ENCODE assay signal across 15 cellular contexts in the genomic region with DNA sequence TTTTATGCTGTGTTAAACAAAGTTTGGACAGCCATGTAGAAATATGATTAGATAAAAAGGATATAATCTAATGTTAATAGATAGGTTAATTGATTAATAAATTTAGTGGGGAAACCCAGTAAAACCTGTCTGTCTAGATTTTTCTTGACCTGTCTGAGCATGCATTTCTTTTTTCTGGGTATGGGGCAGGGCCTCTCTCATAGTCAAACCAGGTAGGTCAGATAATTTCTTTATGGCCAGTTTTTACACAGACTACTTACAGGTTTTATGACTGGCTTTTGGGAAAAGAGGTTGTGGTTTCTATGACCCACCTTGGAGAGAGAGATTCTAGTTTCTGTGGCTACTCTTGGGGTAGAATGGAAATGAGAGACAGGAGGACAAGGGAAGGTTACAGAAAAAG.
A peak's percentile ranks its signal among the peaks of the same experiment; 100 is the strongest.
DNase-seq lines count a peak whose midpoint lies in the region; ATAC-seq and TF ChIP-seq lines count a peak whose summit lies in the region.
"Had no signal": no experiment of that assay in that cellular context is flagged by ENCODE, and none has a peak within 500 bp of the region (broad histone marks: within the 10 kb centered on the region; RNA-seq: fewer than 3 reads in every experiment).

No MANE protein-coding gene starts in this region.

- H2AK5ac ChIP-seq in H9 (ENCODE audit: insufficient read length, low read length): no peak overlapping the region

- H4K20me1 ChIP-seq in H9 (ENCODE audit: control insufficient read depth, insufficient read depth, insufficient read length): no peaks in the 10 kb centered on the region
- no peaks in the 10 kb centered on the region for H4K20me1 ChIP-seq in MM.1S (ENCODE audit: insufficient read depth, low read length)
- H4K20me1 ChIP-seq in neural progenitor cell (ENCODE audit: low read depth): no peaks in the 10 kb centered on the region
- H4K20me1 ChIP-seq: BLaER1 treated with 17β-estradiol and CSF1 and Interleukin-3, amounts not matched to agents 10 nM and 100 nM had no signal

- no peak overlapping the region for H2BK20ac ChIP-seq in H9 (ENCODE audit: low read depth, low read length, poor library complexity, severe bottlenecking)

- H2BK15ac ChIP-seq in H9 (ENCODE audit: low read depth, low read length): no peak overlapping the region

- H3T11ph ChIP-seq in H9 (ENCODE audit: low read length): no peak overlapping the region

- H3K27ac Mint-ChIP-seq in H9: peak overlapping the region; percentile 8 to 53 (median 45); a peak in 4 of 7 replicates
- no peak overlapping the region for H3K27ac Mint-ChIP-seq in neural progenitor cell
- no peak overlapping the region for H3K27ac Mint-ChIP-seq in activated CD4-positive, alpha-beta memory T cell treated with anti-CD3 and anti-CD28 coated beads for 36 hours
- H3K27ac Mint-ChIP-seq: B cell; CD8-positive, alpha-beta T cell had no signal

- CTCF ChIA-PET in activated CD4-positive, alpha-beta memory T cell treated with anti-CD3 and anti-CD28 coated beads for 36 hours (lab: Charles Lee): no interaction called here

- H4K8ac ChIP-seq in H9 (replicated peaks; ENCODE audit: insufficient read length, low read depth, low read length): no peak overlapping the region

- H2AFZ ChIP-seq in H9 (ENCODE audit: low read length): no peak overlapping the region
- H2AFZ ChIP-seq in MM.1S (ENCODE audit: low read length): no peak overlapping the region
- peak overlapping the region; percentile 42 for H2AFZ ChIP-seq in neural progenitor cell (replicated peaks)

- intact Hi-C loops in activated CD4-positive, alpha-beta memory T cell treated with anti-CD3 and anti-CD28 coated beads for 36 hours (cut with micrococcal nuclease): no loop called here

- no peak overlapping the region for H3K9ac ChIP-seq in H9 (ENCODE audit: extremely low read depth, insufficient read length, low read length)
- no peak overlapping the region for H3K9ac ChIP-seq in MM.1S (ENCODE audit: low read length)
- no peak overlapping the region for H3K9ac ChIP-seq in neural progenitor cell
- H3K9ac ChIP-seq: BLaER1 treated with 17β-estradiol and CSF1 and Interleukin-3, amounts not matched to agents 10 nM and 100 nM had no signal

- H3K36me3 Mint-ChIP-seq in H9 (ENCODE audit: insufficient read depth in 1 of 3, low read depth in 3 of 3) (peaks cover 5 to 24% (median 11%) of the 10 kb centered on the region in 3 experiments; a peak in 6 of 7 replicates), neural progenitor cell (no peaks in the 10 kb centered on the region)
- H3K36me3 Mint-ChIP-seq in activated CD4-positive, alpha-beta memory T cell treated with anti-CD3 and anti-CD28 coated beads for 36 hours: no peaks in the 10 kb centered on the region
- H3K36me3 Mint-ChIP-seq: CD8-positive, alpha-beta T cell had no signal

- no peaks in the 10 kb centered on the region for H3K9me2 ChIP-seq in MM.1S (replicated peaks; ENCODE audit: insufficient read depth, low read length)

- H3K79me1 ChIP-seq in H9 (ENCODE audit: insufficient read depth, low read depth, low read length, poor library complexity, severe bottlenecking): no peaks in the 10 kb centered on the region

- H3K9me3 ChIP-seq in H9 (ENCODE audit: control insufficient read depth, low read depth, low read length) (no peaks in the 10 kb centered on the region), MM.1S (replicated peaks; ENCODE audit: insufficient read depth, low read length) (no peaks in the 10 kb centered on the region), neural progenitor cell (ENCODE audit: low read depth) (no peaks in the 10 kb centered on the region)
- H3K9me3 ChIP-seq: BLaER1 treated with 17β-estradiol and CSF1 and Interleukin-3, amounts not matched to agents 10 nM and 100 nM had no signal

- H3K4ac ChIP-seq in H9 (ENCODE audit: low read depth, low read length): no peak overlapping the region

- H3K23me2 ChIP-seq in H9 (ENCODE audit: insufficient read length, low read depth, low read length, poor library complexity, severe bottlenecking): no peaks in the 10 kb centered on the region

- H4K91ac ChIP-seq in H9 (ENCODE audit: insufficient read length, low read depth, low read length): no peak overlapping the region

- H3K18ac ChIP-seq in H9 (ENCODE audit: insufficient read length, low read depth, low read length): no peak overlapping the region

- H3K4me2 ChIP-seq in H9 (ENCODE audit: insufficient read depth, insufficient read length, low read length) (no peak overlapping the region), MM.1S (ENCODE audit: low read depth, low read length) (no peak overlapping the region), neural progenitor cell (no peak overlapping the region)
- H3K4me2 ChIP-seq: BLaER1 treated with 17β-estradiol and CSF1 and Interleukin-3, amounts not matched to agents 10 nM and 100 nM had no signal

- no peak overlapping the region for H2BK5ac ChIP-seq in H9 (ENCODE audit: insufficient read length, low read length)

- H3K4me1 ChIP-seq in H9 (ENCODE audit: insufficient read depth, low read length): peaks cover 2% of the 10 kb centered on the region; the same call in 1 of the 2 replicates
- no peaks in the 10 kb centered on the region for H3K4me1 ChIP-seq in MM.1S (ENCODE audit: low read length)
- no peaks in the 10 kb centered on the region for H3K4me1 ChIP-seq in neural progenitor cell
- H3K4me1 ChIP-seq: BLaER1 treated with 17β-estradiol and CSF1 and Interleukin-3, amounts not matched to agents 10 nM and 100 nM had no signal

- no peak overlapping the region for H3K23ac ChIP-seq in H9 (ENCODE audit: insufficient read length, low read depth, low read length)

- ATAC-seq in left lobe of liver: no peak
- ATAC-seq: CD8-positive, alpha-beta T cell had no signal

- no peak overlapping the region for H3K27ac ChIP-seq in H9 (ENCODE audit: insufficient read length, low read depth, low read length)
- no peak overlapping the region for H3K27ac ChIP-seq in MM.1S (ENCODE audit: low read length)
- H3K27ac ChIP-seq in neural progenitor cell: no peak overlapping the region
- H3K27ac ChIP-seq: BLaER1 treated with 17β-estradiol and CSF1 and Interleukin-3, amounts not matched to agents 10 nM and 100 nM had no signal

- no peak overlapping the region for H4K5ac ChIP-seq in H9 (ENCODE audit: insufficient read length, low read depth, low read length)

- H3K27me3 ChIP-seq in H9 (ENCODE audit: insufficient read depth, low read length) (no peaks in the 10 kb centered on the region), MM.1S (replicated peaks; ENCODE audit: insufficient read depth, low read length) (no peaks in the 10 kb centered on the region), neural progenitor cell (no peaks in the 10 kb centered on the region)
- H3K27me3 ChIP-seq: BLaER1 treated with 17β-estradiol and CSF1 and Interleukin-3, amounts not matched to agents 10 nM and 100 nM had no signal

- no peak for TF ChIP-seq CTCF in H9 (conservative IDR thresholded peaks at IDR 0.05)
- no peak for TF ChIP-seq CTCF in MM.1S (IDR thresholded peaks at IDR 0.05; ENCODE audit: low read length)
- TF ChIP-seq CTCF in epithelial cell of esophagus (IDR thresholded peaks at IDR 0.05; ENCODE audit: insufficient read depth, low read depth, low read length, missing control alignments): no peak
- TF ChIP-seq CTCF in neural progenitor cell (IDR thresholded peaks at IDR 0.05): no peak

- H3K36me3 ChIP-seq in MM.1S (replicated peaks; ENCODE audit: insufficient read depth, low read length) (no peaks in the 10 kb centered on the region), neural progenitor cell (no peaks in the 10 kb centered on the region)
- H3K36me3 ChIP-seq: BLaER1 treated with 17β-estradiol and CSF1 and Interleukin-3, amounts not matched to agents 10 nM and 100 nM had no signal

- H3K9me3 Mint-ChIP-seq in H9: peaks cover 16 to 17% of the 10 kb centered on the region in 2 experiments
- peaks cover 5% of the 10 kb centered on the region for H3K9me3 Mint-ChIP-seq in neural progenitor cell
- peaks cover 9% of the 10 kb centered on the region for H3K9me3 Mint-ChIP-seq in activated CD4-positive, alpha-beta memory T cell treated with anti-CD3 and anti-CD28 coated beads for 36 hours

- H3F3A ChIP-seq in MM.1S (ENCODE audit: insufficient read depth, low read length): no peaks in the 10 kb centered on the region
- H3F3A ChIP-seq in neural progenitor cell (ENCODE audit: low read depth): no peaks in the 10 kb centered on the region

- H2BK12ac ChIP-seq in H9 (ENCODE audit: insufficient read length, low read depth, low read length): no peak overlapping the region

- H3K4me3 ChIP-seq in MM.1S (ENCODE audit: low read length): no peak overlapping the region
- no peak overlapping the region for H3K4me3 ChIP-seq in epithelial cell of esophagus (ENCODE audit: low read length)
- H3K4me3 ChIP-seq in neural progenitor cell: no peak overlapping the region
- H3K4me3 ChIP-seq: BLaER1 treated with 17β-estradiol and CSF1 and Interleukin-3, amounts not matched to agents 10 nM and 100 nM had no signal

- H3K4me1 Mint-ChIP-seq in H9: peaks cover 11 to 12% of the 10 kb centered on the region in 2 experiments
- H3K4me1 Mint-ChIP-seq in neural progenitor cell: peaks cover 2% of the 10 kb centered on the region
- no peaks in the 10 kb centered on the region for H3K4me1 Mint-ChIP-seq in activated CD4-positive, alpha-beta memory T cell treated with anti-CD3 and anti-CD28 coated beads for 36 hours (ENCODE audit: low read depth)
- H3K4me1 Mint-ChIP-seq: B cell had no signal

- no peak for DNase-seq in H9
- DNase-seq in MM.1S: peak; percentile 48
- peak; percentile 50 for DNase-seq in epithelial cell of esophagus (ENCODE audit: low read depth)
- no peak for DNase-seq in neural progenitor cell (ENCODE audit: low spot score)
- DNase-seq in activated CD4-positive, alpha-beta memory T cell treated with anti-CD3 and anti-CD28 coated beads for 36 hours: no peak
- no peak for DNase-seq in NCI-H2081 (lab: John Stamatoyannopoulos, UW)
- no peak for DNase-seq in left lobe of liver (ENCODE audit: low spot score)
- DNase-seq: Calu3; CD8-positive, alpha-beta T cell; DMS79 treated with DMSO at 0.1 percent for 48 hours; GF-D8; GOT3; H7 had no signal

- H2BK120ac ChIP-seq in H9 (ENCODE audit: low read depth, low read length, poor library complexity, severe bottlenecking): no peak overlapping the region

- POLR2A ChIA-PET in activated CD4-positive, alpha-beta memory T cell treated with anti-CD3 and anti-CD28 coated beads for 36 hours (lab: Charles Lee): no interaction called here

- H3K79me2 ChIP-seq in H9 (ENCODE audit: insufficient read depth, low read length) (no peaks in the 10 kb centered on the region), MM.1S (ENCODE audit: low read length) (no peaks in the 10 kb centered on the region), neural progenitor cell (ENCODE audit: low read depth) (no peaks in the 10 kb centered on the region)

- no peaks in the 10 kb centered on the region; the same call in 1 of the 2 replicates for H3K27me3 Mint-ChIP-seq in H9 (ENCODE audit: low read depth)
- peaks cover 2% of the 10 kb centered on the region for H3K27me3 Mint-ChIP-seq in neural progenitor cell (ENCODE audit: insufficient read depth, low read depth)
- no peaks in the 10 kb centered on the region for H3K27me3 Mint-ChIP-seq in activated CD4-positive, alpha-beta memory T cell treated with anti-CD3 and anti-CD28 coated beads for 36 hours
- H3K27me3 Mint-ChIP-seq: B cell had no signal

- H3K14ac ChIP-seq in H9 (ENCODE audit: insufficient read depth, low read length): no peak overlapping the region

- H3K56ac ChIP-seq in H9 (ENCODE audit: insufficient read length, low read depth, low read length): no peak overlapping the region

- H3K4me3 Mint-ChIP-seq in H9 (no peak overlapping the region), neural progenitor cell (no peak overlapping the region)
- no peak overlapping the region for H3K4me3 Mint-ChIP-seq in activated CD4-positive, alpha-beta memory T cell treated with anti-CD3 and anti-CD28 coated beads for 36 hours
- H3K4me3 Mint-ChIP-seq: B cell; CD8-positive, alpha-beta T cell had no signal

Comparison
In these comparisons a context has a peak if more than half of its experiments do, and no peak if none do; other contexts are left out.
1. DNase-seq: peak in MM.1S (single experiment) and epithelial cell of esophagus (single experiment); none in H9 (single experiment), neural progenitor cell (single experiment), activated CD4-positive, alpha-beta memory T cell treated with anti-CD3 and anti-CD28 coated beads for 36 hours (single experiment), NCI-H2081 (0 of 2) and left lobe of liver (single experiment).
2. H3K27ac Mint-ChIP-seq: peak in H9 (3 of 3); none in neural progenitor cell (single experiment) and activated CD4-positive, alpha-beta memory T cell treated with anti-CD3 and anti-CD28 coated beads for 36 hours (single experiment).